Comparison of ENCODE assay signal across 27 cellular contexts in the genomic region with DNA sequence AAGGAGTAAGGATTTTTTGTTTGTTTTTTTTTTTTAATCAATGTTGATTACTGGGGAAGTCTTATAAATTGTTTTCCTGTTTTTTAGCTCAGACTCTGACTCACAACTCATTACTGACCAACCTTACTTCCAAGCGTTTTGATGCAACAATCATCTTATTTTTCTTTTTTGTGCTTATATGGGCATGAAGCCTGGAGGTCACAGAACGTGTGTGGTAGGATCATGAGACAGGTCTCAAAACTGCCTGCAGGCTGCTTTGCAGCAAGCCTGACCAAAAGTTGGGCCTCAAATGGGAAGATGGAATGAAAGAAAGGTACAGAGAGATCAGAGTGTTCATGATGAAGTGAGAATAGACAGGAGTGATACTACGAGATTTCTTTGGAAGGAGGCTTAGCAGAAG. TPM values are rescaled to one million over a fixed set of nuclear protein-coding genes. Genes with fewer than 3 reads are reported as not detected.
"Had no signal": no experiment of that assay in that cellular context is flagged by ENCODE, and none has a peak within 500 bp of the region (broad histone marks: within the 10 kb centered on the region; RNA-seq: fewer than 3 reads in every experiment).

No MANE protein-coding gene starts in this region.

- DNase-seq: activated CD4-positive, alpha-beta T cell treated with anti-CD3 and anti-CD28 coated beads, Interleukin-2, amount 10 ng/mL, durations not matched to agents 7 days and 5 days; activated CD8-positive, alpha-beta T cell treated with anti-CD3 and anti-CD28 coated beads for 36 hours; activated T-cell treated with anti-CD3 and anti-CD28 coated beads, Interleukin-2, amount 50 U/mL, for 4 hours; anterior cingulate cortex; brain microvascular endothelial cell; caudate nucleus; cortex of kidney; hypothalamus; immature natural killer cell; kidney; left colon; mammary epithelial cell; midbrain; naive thymus-derived CD4-positive, alpha-beta T cell; right cardiac atrium; spleen; stimulated activated CD4-positive, alpha-beta T cell treated with anti-CD3 and anti-CD28 coated beads, Interleukin-2, amount 100 ng/mL, for 48 hours; stimulated activated naive CD4-positive, alpha-beta T cell treated with Interleukin-2 at 50 U/mL for 16 hours; transverse colon; uterus had no signal

- H3K27ac Mint-ChIP-seq: activated CD4-positive, alpha-beta T cell treated with anti-CD3 and anti-CD28 coated beads, Interleukin-2, amount 10 ng/mL, durations not matched to agents 7 days and 5 days; activated CD8-positive, alpha-beta T cell treated with anti-CD3 and anti-CD28 coated beads for 36 hours; activated T-helper 17 cell treated with anti-CD3 and anti-CD28 coated beads, Interleukin-2, amount 50 U/mL, for 72 hours; immature natural killer cell; naive thymus-derived CD4-positive, alpha-beta T cell; neural progenitor cell had no signal

- H3K27me3 Mint-ChIP-seq: activated CD4-positive, alpha-beta T cell treated with anti-CD3 and anti-CD28 coated beads, Interleukin-2, amount 10 ng/mL, durations not matched to agents 7 days and 5 days; activated CD8-positive, alpha-beta T cell treated with anti-CD3 and anti-CD28 coated beads for 36 hours; activated T-helper 17 cell treated with anti-CD3 and anti-CD28 coated beads, Interleukin-2, amount 50 U/mL, for 72 hours had no signal

- H3K4me1 Mint-ChIP-seq: activated CD4-positive, alpha-beta T cell treated with anti-CD3 and anti-CD28 coated beads, Interleukin-2, amount 10 ng/mL, durations not matched to agents 7 days and 5 days; activated T-helper 17 cell treated with anti-CD3 and anti-CD28 coated beads, Interleukin-2, amount 50 U/mL, for 72 hours; immature natural killer cell; naive thymus-derived CD4-positive, alpha-beta T cell had no signal

- H3K4me3 ChIP-seq: esophagus muscularis mucosa, gastroesophageal sphincter, neural progenitor cell, spleen, transverse colon, uterus had no signal

- H3K36me3 Mint-ChIP-seq: activated naive CD4-positive, alpha-beta T cell treated with anti-CD3 and anti-CD28 coated beads, Interleukin-2, amount 50 U/mL, for 72 hours; immature natural killer cell; naive thymus-derived CD4-positive, alpha-beta T cell; neural progenitor cell had no signal

- H3K4me3 Mint-ChIP-seq: activated CD4-positive, alpha-beta T cell treated with anti-CD3 and anti-CD28 coated beads, Interleukin-2, amount 10 ng/mL, durations not matched to agents 7 days and 5 days; activated CD8-positive, alpha-beta T cell treated with anti-CD3 and anti-CD28 coated beads for 36 hours; activated T-cell treated with anti-CD3 and anti-CD28 coated beads, Interleukin-2, amount 50 U/mL, for 4 hours; activated T-helper 17 cell treated with anti-CD3 and anti-CD28 coated beads, Interleukin-2, amount 50 U/mL, for 72 hours; immature natural killer cell; naive thymus-derived CD4-positive, alpha-beta T cell; neural progenitor cell had no signal

- ATAC-seq: activated CD4-positive, CD25-positive, alpha-beta regulatory T cell treated with anti-CD3 and anti-CD28 coated beads, Interleukin-2, amount 50 U/mL, for 24 hours; activated CD8-positive, alpha-beta T cell treated with anti-CD3 and anti-CD28 coated beads for 36 hours; activated naive CD4-positive, alpha-beta T cell treated with anti-CD3 and anti-CD28 coated beads, Interleukin-2, amount 50 U/mL, for 72 hours; activated T-cell treated with anti-CD3 and anti-CD28 coated beads, Interleukin-2, amount 50 U/mL, for 4 hours; activated T-helper 17 cell treated with anti-CD3 and anti-CD28 coated beads, Interleukin-2, amount 50 U/mL, for 72 hours; gastroesophageal sphincter; left colon; naive thymus-derived CD4-positive, alpha-beta T cell; right cardiac atrium had no signal

- H3K9me3 Mint-ChIP-seq: activated CD4-positive, alpha-beta T cell treated with anti-CD3 and anti-CD28 coated beads, Interleukin-2, amount 10 ng/mL, durations not matched to agents 7 days and 5 days; activated CD8-positive, alpha-beta T cell treated with anti-CD3 and anti-CD28 coated beads for 36 hours; activated T-cell treated with anti-CD3 and anti-CD28 coated beads, Interleukin-2, amount 50 U/mL, for 4 hours; activated T-helper 17 cell treated with anti-CD3 and anti-CD28 coated beads, Interleukin-2, amount 50 U/mL, for 72 hours; neural progenitor cell had no signal

RNA-seq across cellular contexts. Expression of gene SNCAIP, which starts 38.5 kb away (rescaled TPM):
- total RNA-seq: activated CD4-positive, alpha-beta T cell treated with anti-CD3 and anti-CD28 coated beads, Interleukin-2, amount 10 ng/mL, durations not matched to agents 7 days and 5 days; activated CD8-positive, alpha-beta T cell treated with anti-CD3 and anti-CD28 coated beads for 36 hours; activated naive CD4-positive, alpha-beta T cell treated with anti-CD3 and anti-CD28 coated beads, Interleukin-2, amount 50 U/mL, for 72 hours; activated T-cell treated with anti-CD3 and anti-CD28 coated beads, Interleukin-2, amount 50 U/mL, for 4 hours; activated T-helper 17 cell treated with anti-CD3 and anti-CD28 coated beads, Interleukin-2, amount 50 U/mL, for 72 hours; T-helper 1 cell treated with Interleukin-12 subunit alpha and Interleukin-12 subunit beta and Interleukin-4 antibody, amounts not matched to agents 30 ng/mL and 1 ng/mL, for 36 hours had no signal
